In the genomic region with DNA sequence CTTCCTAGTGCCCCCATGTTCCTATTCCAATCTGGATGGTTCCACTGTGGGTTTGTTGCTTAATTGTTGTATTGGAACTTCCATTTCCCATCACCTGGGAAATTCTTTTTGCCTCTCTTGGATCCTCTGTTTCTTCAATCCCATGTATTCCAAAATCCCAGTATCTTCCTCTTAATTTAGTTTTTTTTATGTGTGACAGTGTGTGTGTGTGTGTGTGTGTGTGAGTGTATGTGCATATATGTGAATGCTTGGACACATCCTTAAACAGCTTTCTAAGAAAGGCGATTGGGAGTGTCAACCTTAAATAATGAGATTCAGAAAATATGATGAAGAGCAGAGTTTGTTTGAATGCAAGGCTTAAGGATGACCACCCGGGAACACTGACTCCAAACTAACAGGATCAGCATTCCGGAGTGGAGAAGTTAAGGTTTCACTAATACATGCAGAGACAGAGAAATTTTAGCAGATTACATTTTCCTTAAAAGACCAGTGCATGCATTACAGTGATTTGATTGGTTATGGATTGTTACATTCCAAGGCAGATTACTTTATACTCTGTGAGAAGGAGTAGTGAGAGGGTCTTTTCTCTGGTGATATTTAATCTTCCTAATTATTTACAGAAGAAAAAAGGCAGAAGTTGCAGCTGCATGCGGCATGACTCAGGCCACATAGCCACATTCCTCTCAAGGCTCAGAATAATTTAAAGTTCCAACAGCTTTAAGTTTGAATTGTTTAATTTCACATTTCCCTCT, we compare ENCODE assay signal across 35 cellular contexts. TPM values are rescaled to one million over a fixed set of nuclear protein-coding genes. Genes with fewer than 3 reads are reported as not detected.
DNase-seq lines count a peak whose midpoint lies in the region; ATAC-seq lines count a peak whose summit lies in the region.
"Had no signal": no experiment of that assay in that cellular context is flagged by ENCODE, and none has a peak within 500 bp of the region (broad histone marks: within the 10 kb centered on the region; RNA-seq: fewer than 3 reads in every experiment).

No MANE protein-coding gene starts in this region.

- H3K4ac ChIP-seq in mesendoderm (ENCODE audit: low read depth, low read length), result no peak overlapping the region

- H3K18ac ChIP-seq in mesendoderm (ENCODE audit: low read length), result no peak overlapping the region

- H3K4me3 ChIP-seq in mesendoderm (ENCODE audit: low read length), result no peak overlapping the region
- H3K4me3 ChIP-seq: adrenal gland, BLaER1, breast epithelium, colonic mucosa, K562, MG63, ovary, PC-9, smooth muscle cell, suprapubic skin, upper lobe of left lung had no signal

- no peaks in the 10 kb centered on the region for H3K4me1 ChIP-seq in mesendoderm (ENCODE audit: control insufficient read depth, low read depth, low read length)
- H3K4me1 ChIP-seq: adrenal gland, breast epithelium, colonic mucosa, suprapubic skin, upper lobe of left lung had no signal

- no peak overlapping the region for H3K4me2 ChIP-seq in mesendoderm (ENCODE audit: low read length)
- H3K4me2 ChIP-seq: BLaER1, PC-9, SK-N-SH, smooth muscle cell had no signal

- in situ Hi-C loops in ACHN (cut with HindIII; ENCODE audit: low pct_ligation_motif_present, low pct_unique_long_range_greater_than_20kb, low sequenced_read_pairs), result no loop called here

- H3K9ac ChIP-seq in mesendoderm (ENCODE audit: low read length), result no peak overlapping the region
- H3K9ac ChIP-seq: BLaER1, SK-N-SH had no signal

- H2BK120ac ChIP-seq in mesendoderm (ENCODE audit: low read depth, low read length), result no peak overlapping the region

- H3K56ac ChIP-seq in mesendoderm (ENCODE audit: low read length), result no peak overlapping the region

- no peak overlapping the region for H4K8ac ChIP-seq in mesendoderm (ENCODE audit: low read depth, low read length)

- no peak overlapping the region for H2AK5ac ChIP-seq in mesendoderm (ENCODE audit: low read length)

- H3K23ac ChIP-seq in mesendoderm (ENCODE audit: low read length), result no peak overlapping the region

- H3K79me2 ChIP-seq in mesendoderm (ENCODE audit: control insufficient read depth, insufficient read depth, low read length), result no peaks in the 10 kb centered on the region

- H2BK5ac ChIP-seq in mesendoderm (ENCODE audit: low read length), result no peak overlapping the region

- no CpG with 5 or more reads among the region's 4 CpGs for WGBS in mesendoderm (ENCODE audit: extremely low coverage, insufficient coverage, low lambda C conversion rate)

- peak; percentile 16 for DNase-seq in ACHN
- DNase-seq in HS-27A (ENCODE audit: low read depth), result peak; percentile 11
- DNase-seq in astrocyte of the hippocampus (ENCODE audit: low read depth, low spot score), result peak; percentile 64
- DNase-seq in mesendoderm, result peak; percentile 10
- no peak for DNase-seq in occipital lobe (lab: John Stamatoyannopoulos, UW)
- DNase-seq in iPS-NIHi11 (ENCODE audit: low spot score), result no peak
- DNase-seq: activated B cell treated with CpG ODN at 0.5 μM for 24 hours; activated CD4-positive, alpha-beta T cell treated with anti-CD3 and anti-CD28 coated beads, Interleukin-2, amount 50 U/mL, for 4 hours; activated CD8-positive, alpha-beta memory T cell treated with anti-CD3 and anti-CD28 coated beads, Interleukin-2, amount 10 ng/mL, durations not matched to agents 7 days and 5 days; activated naive CD4-positive, alpha-beta T cell; activated T-cell treated with anti-CD3 and anti-CD28 coated beads, Interleukin-2, amount 50 U/mL, for 48 hours; adrenal gland; colonic mucosa; DMS153; effector CD4-positive, alpha-beta T cell; hippocampal formation; MG63; NCI-H1105 treated with DMSO at 0.1 percent for 48 hours; NCI-H2029 treated with DMSO at 0.1 percent for 48 hours; NCI-H524 treated with DMSO at 0.1 percent for 48 hours; nephron progenitor cell; ovary; PC-9; retina; SK-N-SH; stimulated activated naive CD4-positive, alpha-beta T cell treated with Interleukin-2 at 50 U/mL for 16 hours; upper lobe of left lung had no signal

- no peak overlapping the region for H2BK15ac ChIP-seq in mesendoderm (replicated peaks; ENCODE audit: low read depth)

- no peak for ATAC-seq in GM21529 (IDR thresholded peaks at IDR 0.05; ENCODE audit: unreplicated experiment)
- ATAC-seq: activated CD8-positive, alpha-beta memory T cell treated with anti-CD3 and anti-CD28 coated beads, Interleukin-2, amount 10 ng/mL, durations not matched to agents 7 days and 5 days; K562; Right ventricle myocardium inferior had no signal

- no peaks in the 10 kb centered on the region for H3K27me3 ChIP-seq in mesendoderm (ENCODE audit: insufficient read depth, low read length, poor library complexity)
- H3K27me3 ChIP-seq: adrenal gland, BLaER1, breast epithelium, colonic mucosa, ovary, upper lobe of left lung had no signal

- no peaks in the 10 kb centered on the region for H3K36me3 ChIP-seq in mesendoderm (ENCODE audit: control insufficient read depth, insufficient read depth, low read length)
- H3K36me3 ChIP-seq: adrenal gland, BLaER1, breast epithelium, colonic mucosa, MG63, ovary, suprapubic skin, upper lobe of left lung had no signal

- H3K79me1 ChIP-seq in mesendoderm (ENCODE audit: low read length), result no peaks in the 10 kb centered on the region

- H4K5ac ChIP-seq in mesendoderm (ENCODE audit: low read length), result no peak overlapping the region

- H3K27ac ChIP-seq in mesendoderm (ENCODE audit: low read depth, low read length), result no peak overlapping the region
- H3K27ac ChIP-seq: adrenal gland, BLaER1, breast epithelium, colonic mucosa, ovary, PC-9, suprapubic skin, upper lobe of left lung had no signal

RNA-seq across cellular contexts. Expression of a gene that starts 53.2 kb away (rescaled TPM):
- 1.6 TPM for polyA plus RNA-seq in mesendoderm (2013, experiment 1 of 2)
- 1.6 TPM for polyA plus RNA-seq in mesendoderm (2013, experiment 2 of 2)
- total RNA-seq in occipital lobe, result 22.0 TPM
- total RNA-seq: activated CD8-positive, alpha-beta memory T cell treated with anti-CD3 and anti-CD28 coated beads, Interleukin-2, amount 10 ng/mL, durations not matched to agents 7 days and 5 days; PC-9; T-helper 1 cell treated with Interleukin-12 subunit alpha and Interleukin-12 subunit beta and Interleukin-4 antibody, amounts not matched to agents 30 ng/mL and 1 ng/mL, for 36 hours had no signal

RNA-seq across cellular contexts. Expression of a gene that starts 53.6 kb away (rescaled TPM):
- polyA plus RNA-seq in mesendoderm (2013, experiment 1 of 2), result 26.7 TPM
- 25.9 TPM for polyA plus RNA-seq in mesendoderm (2013, experiment 2 of 2)
- total RNA-seq in occipital lobe, result 29.3 TPM

RNA-seq across cellular contexts. Expression of a gene that starts 53.8 kb away (rescaled TPM):
- 114 TPM for polyA plus RNA-seq in mesendoderm (2013, experiment 1 of 2)
- polyA plus RNA-seq in mesendoderm (2013, experiment 2 of 2), result 112 TPM
- 62.5 TPM for total RNA-seq in occipital lobe

Comparison
In these comparisons a context has a peak if more than half of its experiments do, and no peak if none do; other contexts are left out.
1. DNase-seq: peak in ACHN (single experiment), HS-27A (single experiment), astrocyte of the hippocampus (single experiment) and mesendoderm (single experiment); none in occipital lobe (single experiment) and iPS-NIHi11 (single experiment).